Comparison of ENCODE assay signal across 35 cellular contexts in genomic region chr6:125841356-125842090, GRCh38.
"Had no signal": no experiment of that assay in that cellular context is flagged by ENCODE, and none has a peak within 500 bp of the region (broad histone marks: within the 10 kb centered on the region; RNA-seq: fewer than 3 reads in every experiment).

No MANE protein-coding gene starts in this region.

- DNase-seq: activated B cell treated with CpG ODN at 0.5 μM for 24 hours; activated CD4-positive, alpha-beta memory T cell treated with anti-CD3 and anti-CD28 coated beads for 36 hours; activated CD4-positive, alpha-beta T cell treated with anti-CD3 and anti-CD28 coated beads for 4 hours; activated CD4-positive, alpha-beta T cell treated with anti-CD3 and anti-CD28 coated beads, Interleukin-2, amount 50 U/mL, for 1 hour; activated CD4-positive, CD25-positive, alpha-beta regulatory T cell treated with anti-CD3 and anti-CD28 coated beads, Interleukin-2, amount 50 U/mL, for 72 hours; activated CD8-positive, alpha-beta memory T cell treated with anti-CD3 and anti-CD28 coated beads, Interleukin-2, amount 50 U/mL, for 4 hours; activated gamma-delta T cell treated with Interleukin-2 at 50 U/mL for 16 hours; activated naive CD4-positive, alpha-beta T cell treated with anti-CD3 and anti-CD28 coated beads for 36 hours; activated T-cell treated with anti-CD3 and anti-CD28 coated beads for 4 hours; activated T-cell treated with anti-CD3 and anti-CD28 coated beads, Interleukin-2, amount 50 U/mL, for 4 hours; adrenal gland; aorta; brain microvascular endothelial cell; NCI-H1048; NCI-H1105 treated with DMSO at 0.1 percent for 48 hours; NCI-H146; NCI-H187; NCI-H2029 treated with DMSO at 0.1 percent for 48 hours; NCI-H2107; NCI-H2171; NCI-H510A; NCI-H526; NCI-H748 treated with DMSO at 0.1 percent for 48 hours; NK-92 treated with Interleukin-12 subunit alpha and Interleukin-12 subunit beta, amount 100 ng/mL, for 24 hours; PC-3; Peyer's patch; RPMI8226; SHP77 treated with DMSO at 0.1 percent for 48 hours; SW 1271; T-helper 1 cell; T-helper 2 cell; T-helper 9 cell had no signal

- ATAC-seq: activated naive CD4-positive, alpha-beta T cell treated with anti-CD3 and anti-CD28 coated beads, Interleukin-2, amount 50 U/mL, for 72 hours; activated T-cell treated with anti-CD3 and anti-CD28 coated beads, Interleukin-2, amount 50 U/mL, for 4 hours; PC-3 had no signal

- H3K36me3 ChIP-seq: adrenal gland, brain microvascular endothelial cell, Peyer's patch, SJSA1 had no signal

- H3K4me1 ChIP-seq: Peyer's patch, SJSA1 had no signal

- H3K27ac ChIP-seq: brain microvascular endothelial cell, Peyer's patch, SJSA1, VCaP had no signal

- H3K27me3 ChIP-seq: adrenal gland, brain microvascular endothelial cell, Peyer's patch, SJSA1 had no signal

- H3K4me3 ChIP-seq: adrenal gland, Peyer's patch, SJSA1 had no signal

- H3K9me3 ChIP-seq: adrenal gland, Peyer's patch, SJSA1 had no signal
